ENCODE assay signal across 1 cellular context in genomic region chr16:667780-668518, GRCh38.
TF ChIP-seq lines count a peak whose summit lies in the region.

RHOT2 (plus strand) TSS chr16:668132; CDS start chr16:668200, 68 bp downstream.

TF ChIP-seq in HepG2, 621 proteins besides CTCF, POLR2A, EP300 and RAD21 (continued from another document and continues in another):
- TF ChIP-seq ZBED4 (CRISPR knock-in tag; IDR thresholded peaks at IDR 0.05; ENCODE audit: borderline replicate concordance) (peak; percentile 89; the same call in 1 of the 2 replicates), SMC3 (IDR thresholded peaks at IDR 0.05; ENCODE audit: low read length) (no peak), PCBP1 (IDR thresholded peaks at IDR 0.05; ENCODE audit: borderline replicate concordance, low read depth, low read length) (no peak), U2AF1 (optimal IDR thresholded peaks at IDR 0.05; ENCODE audit: low read depth, low read length) (peak; percentile 39), MIXL1 (CRISPR knock-in tag; IDR thresholded peaks at IDR 0.05) (peak; percentile 43), ZNF451 (CRISPR knock-in tag; IDR thresholded peaks at IDR 0.05) (peak; percentile 78; the same call in 1 of the 2 replicates), PITX1 (CRISPR knock-in tag; IDR thresholded peaks at IDR 0.05) (no peak), SP1 (IDR thresholded peaks at IDR 0.05) (no peak), SP1 (CRISPR knock-in tag; IDR thresholded peaks at IDR 0.05) (peak; percentile 80), CBX5 (CRISPR knock-in tag; IDR thresholded peaks at IDR 0.05; ENCODE audit: borderline replicate concordance) (no peak), ZNF143 (CRISPR knock-in tag; IDR thresholded peaks at IDR 0.05) (peak; percentile 65; the same call in 1 of the 2 replicates), ESRRA (CRISPR knock-in tag; IDR thresholded peaks at IDR 0.05; ENCODE audit: low read depth) (peak; percentile 62; the same call in 1 of the 2 replicates), MAF1 (CRISPR knock-in tag; IDR thresholded peaks at IDR 0.05; ENCODE audit: borderline replicate concordance) (peak; percentile 10; the same call in 1 of the 2 replicates), KLF6 (CRISPR knock-in tag; IDR thresholded peaks at IDR 0.05) (0 out of 2 replicates have a peak, but pooled peaks have one; percentile 58), ZNF234 (CRISPR knock-in tag; conservative IDR thresholded peaks at IDR 0.05) (peak; percentile 77; the same call in 1 of the 2 replicates), PCBP2 (optimal IDR thresholded peaks at IDR 0.05; ENCODE audit: low read depth, low read length, poor library complexity, severe bottlenecking) (no peak), ZNF333 (CRISPR knock-in tag; IDR thresholded peaks at IDR 0.05; ENCODE audit: borderline replicate concordance) (no peak), ZNF776 (CRISPR knock-in tag; IDR thresholded peaks at IDR 0.05) (no peak), MLXIP (CRISPR knock-in tag; IDR thresholded peaks at IDR 0.05; ENCODE audit: borderline replicate concordance) (no peak), IRF2 (CRISPR knock-in tag; IDR thresholded peaks at IDR 0.05) (peak; percentile 86; the same call in 1 of the 2 replicates), TFDP1 (CRISPR knock-in tag; IDR thresholded peaks at IDR 0.05; ENCODE audit: borderline replicate concordance) (peak; percentile 93), HES4 (CRISPR knock-in tag; IDR thresholded peaks at IDR 0.05; ENCODE audit: borderline replicate concordance) (no peak), ZMYM3 (CRISPR knock-in tag; IDR thresholded peaks at IDR 0.05) (no peak), TOPORS (CRISPR knock-in tag; IDR thresholded peaks at IDR 0.05) (no peak), KDM5A (IDR thresholded peaks at IDR 0.05; ENCODE audit: borderline replicate concordance, low read length) (peak; percentile 79), SALL1 (CRISPR knock-in tag; IDR thresholded peaks at IDR 0.05) (peak; percentile 92), XBP1 (CRISPR knock-in tag; IDR thresholded peaks at IDR 0.05) (no peak), TGIF2 (CRISPR knock-in tag; IDR thresholded peaks at IDR 0.05) (no peak), ZHX1 (CRISPR knock-in tag; IDR thresholded peaks at IDR 0.05; ENCODE audit: low read depth) (peak; percentile 89), ZNF484 (CRISPR knock-in tag; IDR thresholded peaks at IDR 0.05; ENCODE audit: borderline replicate concordance, low read depth) (no peak), MTF1 (CRISPR knock-in tag; IDR thresholded peaks at IDR 0.05) (0 out of 2 replicates have a peak, but pooled peaks have one; percentile 80), ZNF674 (CRISPR knock-in tag; IDR thresholded peaks at IDR 0.05; ENCODE audit: low read depth) (no peak), FOXM1 (CRISPR knock-in tag; IDR thresholded peaks at IDR 0.05) (no peak), ZNF775 (CRISPR knock-in tag; IDR thresholded peaks at IDR 0.05; ENCODE audit: borderline replicate concordance) (no peak), ZNF547 (CRISPR knock-in tag; IDR thresholded peaks at IDR 0.05) (peak; percentile 69; the same call in 1 of the 2 replicates), ZNF550 (CRISPR knock-in tag; IDR thresholded peaks at IDR 0.05; ENCODE audit: borderline replicate concordance) (no peak; the same call in 1 of the 2 replicates), ZNF546 (CRISPR knock-in tag; conservative IDR thresholded peaks at IDR 0.05) (no peak), ZNF3 (CRISPR knock-in tag; IDR thresholded peaks at IDR 0.05) (no peak)
- TF ChIP-seq, protein P1, sequence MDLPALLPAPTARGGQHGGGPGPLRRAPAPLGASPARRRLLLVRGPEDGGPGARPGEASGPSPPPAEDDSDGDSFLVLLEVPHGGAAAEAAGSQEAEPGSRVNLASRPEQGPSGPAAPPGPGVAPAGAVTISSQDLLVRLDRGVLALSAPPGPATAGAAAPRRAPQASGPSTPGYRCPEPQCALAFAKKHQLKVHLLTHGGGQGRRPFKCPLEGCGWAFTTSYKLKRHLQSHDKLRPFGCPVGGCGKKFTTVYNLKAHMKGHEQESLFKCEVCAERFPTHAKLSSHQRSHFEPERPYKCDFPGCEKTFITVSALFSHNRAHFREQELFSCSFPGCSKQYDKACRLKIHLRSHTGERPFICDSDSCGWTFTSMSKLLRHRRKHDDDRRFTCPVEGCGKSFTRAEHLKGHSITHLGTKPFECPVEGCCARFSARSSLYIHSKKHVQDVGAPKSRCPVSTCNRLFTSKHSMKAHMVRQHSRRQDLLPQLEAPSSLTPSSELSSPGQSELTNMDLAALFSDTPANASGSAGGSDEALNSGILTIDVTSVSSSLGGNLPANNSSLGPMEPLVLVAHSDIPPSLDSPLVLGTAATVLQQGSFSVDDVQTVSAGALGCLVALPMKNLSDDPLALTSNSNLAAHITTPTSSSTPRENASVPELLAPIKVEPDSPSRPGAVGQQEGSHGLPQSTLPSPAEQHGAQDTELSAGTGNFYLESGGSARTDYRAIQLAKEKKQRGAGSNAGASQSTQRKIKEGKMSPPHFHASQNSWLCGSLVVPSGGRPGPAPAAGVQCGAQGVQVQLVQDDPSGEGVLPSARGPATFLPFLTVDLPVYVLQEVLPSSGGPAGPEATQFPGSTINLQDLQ (CRISPR knock-in tag; IDR thresholded peaks at IDR 0.05), result no peak; the same call in 1 of the 2 replicates
- TF ChIP-seq, protein P2, sequence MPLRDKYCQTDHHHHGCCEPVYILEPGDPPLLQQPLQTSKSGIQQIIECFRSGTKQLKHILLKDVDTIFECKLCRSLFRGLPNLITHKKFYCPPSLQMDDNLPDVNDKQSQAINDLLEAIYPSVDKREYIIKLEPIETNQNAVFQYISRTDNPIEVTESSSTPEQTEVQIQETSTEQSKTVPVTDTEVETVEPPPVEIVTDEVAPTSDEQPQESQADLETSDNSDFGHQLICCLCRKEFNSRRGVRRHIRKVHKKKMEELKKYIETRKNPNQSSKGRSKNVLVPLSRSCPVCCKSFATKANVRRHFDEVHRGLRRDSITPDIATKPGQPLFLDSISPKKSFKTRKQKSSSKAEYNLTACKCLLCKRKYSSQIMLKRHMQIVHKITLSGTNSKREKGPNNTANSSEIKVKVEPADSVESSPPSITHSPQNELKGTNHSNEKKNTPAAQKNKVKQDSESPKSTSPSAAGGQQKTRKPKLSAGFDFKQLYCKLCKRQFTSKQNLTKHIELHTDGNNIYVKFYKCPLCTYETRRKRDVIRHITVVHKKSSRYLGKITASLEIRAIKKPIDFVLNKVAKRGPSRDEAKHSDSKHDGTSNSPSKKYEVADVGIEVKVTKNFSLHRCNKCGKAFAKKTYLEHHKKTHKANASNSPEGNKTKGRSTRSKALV (CRISPR knock-in tag; IDR thresholded peaks at IDR 0.05), result 0 out of 2 replicates have a peak, but pooled peaks have one; percentile 28
- TF ChIP-seq, protein P3, sequence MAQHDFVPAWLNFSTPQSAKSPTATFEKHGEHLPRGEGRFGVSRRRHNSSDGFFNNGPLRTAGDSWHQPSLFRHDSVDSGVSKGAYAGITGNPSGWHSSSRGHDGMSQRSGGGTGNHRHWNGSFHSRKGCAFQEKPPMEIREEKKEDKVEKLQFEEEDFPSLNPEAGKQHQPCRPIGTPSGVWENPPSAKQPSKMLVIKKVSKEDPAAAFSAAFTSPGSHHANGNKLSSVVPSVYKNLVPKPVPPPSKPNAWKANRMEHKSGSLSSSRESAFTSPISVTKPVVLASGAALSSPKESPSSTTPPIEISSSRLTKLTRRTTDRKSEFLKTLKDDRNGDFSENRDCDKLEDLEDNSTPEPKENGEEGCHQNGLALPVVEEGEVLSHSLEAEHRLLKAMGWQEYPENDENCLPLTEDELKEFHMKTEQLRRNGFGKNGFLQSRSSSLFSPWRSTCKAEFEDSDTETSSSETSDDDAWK (CRISPR knock-in tag; IDR thresholded peaks at IDR 0.05), result no peak
- TF ChIP-seq, protein P4, sequence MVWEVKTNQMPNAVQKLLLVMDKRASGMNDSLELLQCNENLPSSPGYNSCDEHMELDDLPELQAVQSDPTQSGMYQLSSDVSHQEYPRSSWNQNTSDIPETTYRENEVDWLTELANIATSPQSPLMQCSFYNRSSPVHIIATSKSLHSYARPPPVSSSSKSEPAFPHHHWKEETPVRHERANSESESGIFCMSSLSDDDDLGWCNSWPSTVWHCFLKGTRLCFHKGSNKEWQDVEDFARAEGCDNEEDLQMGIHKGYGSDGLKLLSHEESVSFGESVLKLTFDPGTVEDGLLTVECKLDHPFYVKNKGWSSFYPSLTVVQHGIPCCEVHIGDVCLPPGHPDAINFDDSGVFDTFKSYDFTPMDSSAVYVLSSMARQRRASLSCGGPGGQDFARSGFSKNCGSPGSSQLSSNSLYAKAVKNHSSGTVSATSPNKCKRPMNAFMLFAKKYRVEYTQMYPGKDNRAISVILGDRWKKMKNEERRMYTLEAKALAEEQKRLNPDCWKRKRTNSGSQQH (CRISPR knock-in tag; IDR thresholded peaks at IDR 0.05; ENCODE audit: low read depth), result peak; percentile 91
